Comparison of ENCODE assay signal across 8 cellular contexts in the genomic region with DNA sequence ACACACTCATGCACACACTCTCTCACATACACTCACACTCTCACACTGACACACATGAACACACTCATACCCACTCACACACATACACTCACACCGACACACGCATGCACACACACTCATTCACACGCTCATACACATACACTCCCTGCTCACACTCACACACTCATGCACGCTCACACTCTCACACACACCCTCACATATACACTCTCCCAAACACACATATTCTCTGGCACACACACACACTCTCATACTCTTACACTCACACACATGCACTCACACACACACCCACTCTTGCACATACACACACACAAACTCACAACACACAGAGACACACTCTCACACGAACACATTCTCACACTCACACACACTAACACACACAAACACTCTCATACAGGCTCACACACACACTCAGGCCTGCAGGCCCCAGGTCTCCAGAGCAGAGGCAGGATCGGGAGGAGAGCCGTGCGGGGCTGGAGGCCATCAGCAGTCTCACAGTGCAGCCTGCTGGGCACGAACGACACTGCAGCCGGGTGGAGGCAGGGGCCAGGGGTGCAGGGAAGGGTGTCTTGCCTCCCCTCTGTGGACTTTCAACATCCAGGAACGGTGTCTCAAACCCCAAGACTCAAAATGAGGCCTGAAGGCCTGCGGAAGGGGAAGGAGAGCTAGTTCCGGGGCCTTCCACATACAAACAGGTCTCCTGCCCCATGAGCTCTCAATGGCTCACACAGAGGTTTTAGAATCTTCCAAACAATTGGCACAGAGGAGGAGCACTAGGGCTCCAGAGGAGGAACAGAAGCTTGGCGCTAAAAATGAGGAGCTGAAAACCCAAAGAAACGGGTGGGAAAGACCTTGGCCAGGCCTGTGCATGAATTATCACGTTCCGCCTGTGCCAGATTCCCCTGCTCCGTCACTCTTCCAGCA.
DNase-seq lines count a peak whose midpoint lies in the region; ATAC-seq and TF ChIP-seq lines count a peak whose summit lies in the region.

No MANE protein-coding gene starts in this region.

- H3K4me1 ChIP-seq in NT2/D1 (ENCODE audit: insufficient read depth, insufficient read length) (peaks cover 6% of the 10 kb centered on the region), sigmoid colon (no peaks in the 10 kb centered on the region)

- H3K27ac Mint-ChIP-seq in activated CD8-positive, alpha-beta memory T cell treated with anti-CD3 and anti-CD28 coated beads, Interleukin-2, amount 10 ng/mL, durations not matched to agents 7 days and 5 days, result no peak overlapping the region

- no peaks in the 10 kb centered on the region for H3K36me3 Mint-ChIP-seq in activated CD8-positive, alpha-beta memory T cell treated with anti-CD3 and anti-CD28 coated beads, Interleukin-2, amount 10 ng/mL, durations not matched to agents 7 days and 5 days

- no peaks in the 10 kb centered on the region for H3K9me3 Mint-ChIP-seq in activated CD8-positive, alpha-beta memory T cell treated with anti-CD3 and anti-CD28 coated beads, Interleukin-2, amount 10 ng/mL, durations not matched to agents 7 days and 5 days (ENCODE audit: low read depth)

- peak; percentile 61 for DNase-seq in activated CD8-positive, alpha-beta memory T cell treated with anti-CD3 and anti-CD28 coated beads for 24 hours
- no peak for DNase-seq in activated CD8-positive, alpha-beta memory T cell treated with anti-CD3 and anti-CD28 coated beads, Interleukin-2, amount 10 ng/mL, durations not matched to agents 7 days and 5 days
- DNase-seq in NT2/D1 (ENCODE audit: low read depth, low spot score) (peak; percentile 87), fibroblast of villous mesenchyme (ENCODE audit: low read depth) (no peak), sigmoid colon (no peak), hippocampal formation (lab: John Stamatoyannopoulos, UW) (no peak)

- whole genome bisulfite sequencing in sigmoid colon, 2 donors, result 53 to 63% methylated on average over 19 of the region's 19 CpGs

- CTCF ChIA-PET in activated CD8-positive, alpha-beta memory T cell treated with anti-CD3 and anti-CD28 coated beads, Interleukin-2, amount 10 ng/mL, durations not matched to agents 7 days and 5 days (lab: Charles Lee), result interaction anchor here (0.7 kb wide), 1 partner anchor 50 kb away, joined by 3 read pairs; no protein-coding TSS in a partner anchor

- no peaks in the 10 kb centered on the region for H3K27me3 ChIP-seq in NT2/D1 (ENCODE audit: insufficient read depth, insufficient read length)
- H3K27me3 ChIP-seq in sigmoid colon, result no peaks in the 10 kb centered on the region

- no peak overlapping the region for H3K4me3 Mint-ChIP-seq in activated CD8-positive, alpha-beta memory T cell treated with anti-CD3 and anti-CD28 coated beads, Interleukin-2, amount 10 ng/mL, durations not matched to agents 7 days and 5 days

- peak overlapping the region; percentile 12 for H3K9ac ChIP-seq in NT2/D1 (ENCODE audit: insufficient read length, low read depth)

- no peaks in the 10 kb centered on the region for H3K27me3 Mint-ChIP-seq in activated CD8-positive, alpha-beta memory T cell treated with anti-CD3 and anti-CD28 coated beads, Interleukin-2, amount 10 ng/mL, durations not matched to agents 7 days and 5 days

- TF ChIP-seq CTCF in fibroblast of villous mesenchyme (IDR thresholded peaks at IDR 0.05; ENCODE audit: insufficient read depth, low read depth, low read length), result peak; percentile 48
- peak in 3 of 4 experiments; percentile 40 to 58 (median 41) for TF ChIP-seq CTCF in sigmoid colon (IDR thresholded peaks at IDR 0.05)

- H3K9me3 ChIP-seq in NT2/D1 (ENCODE audit: insufficient read depth, low read length) (no peaks in the 10 kb centered on the region), sigmoid colon (no peaks in the 10 kb centered on the region)

- ATAC-seq in activated CD8-positive, alpha-beta memory T cell treated with anti-CD3 and anti-CD28 coated beads, Interleukin-2, amount 10 ng/mL, durations not matched to agents 7 days and 5 days, result no peak
- ATAC-seq in HG03196 (IDR thresholded peaks at IDR 0.05; ENCODE audit: unreplicated experiment), result no peak
- no peak for ATAC-seq in HG03095 (IDR thresholded peaks at IDR 0.05; ENCODE audit: unreplicated experiment)

- no peak overlapping the region for H3K27ac ChIP-seq in sigmoid colon

- TF ChIP-seq EP300 in sigmoid colon (IDR thresholded peaks at IDR 0.05), result no peak

- no peaks in the 10 kb centered on the region for H3K4me1 Mint-ChIP-seq in activated CD8-positive, alpha-beta memory T cell treated with anti-CD3 and anti-CD28 coated beads, Interleukin-2, amount 10 ng/mL, durations not matched to agents 7 days and 5 days

- no peak for TF ChIP-seq POLR2A in sigmoid colon (IDR thresholded peaks at IDR 0.05)

- H3K4me3 ChIP-seq in NT2/D1 (ENCODE audit: insufficient read length, low read depth) (no peak overlapping the region), fibroblast of villous mesenchyme (ENCODE audit: low read depth, low read length) (no peak overlapping the region), sigmoid colon (no peak overlapping the region)

- H3K36me3 ChIP-seq in NT2/D1 (ENCODE audit: insufficient read depth, insufficient read length, low read length), result no peaks in the 10 kb centered on the region
- no peaks in the 10 kb centered on the region for H3K36me3 ChIP-seq in sigmoid colon

- intact Hi-C loops in sigmoid colon (cut with DNase I), result loop anchor here (10.0 kb wide), 1 partner anchor 362 kb away; the partner anchor contains the start of gene NTF3

Comparison
In these comparisons a context has a peak if more than half of its experiments do, and no peak if none do; other contexts are left out.
1. DNase-seq: peak in activated CD8-positive, alpha-beta memory T cell treated with anti-CD3 and anti-CD28 coated beads for 24 hours (single experiment) and NT2/D1 (single experiment); none in activated CD8-positive, alpha-beta memory T cell treated with anti-CD3 and anti-CD28 coated beads, Interleukin-2, amount 10 ng/mL, durations not matched to agents 7 days and 5 days (single experiment), fibroblast of villous mesenchyme (single experiment), sigmoid colon (single experiment) and hippocampal formation (0 of 2).